ENCODE assay signal across 1 cellular context in genomic region chr5:140322751-140323731, GRCh38.
TF ChIP-seq lines count a peak whose summit lies in the region.

No MANE protein-coding gene starts in this region.

TF ChIP-seq in HEK293T, 16 proteins besides CTCF, POLR2A, EP300 and RAD21:
- TF ChIP-seq FOXM1 (IDR thresholded peaks at IDR 0.05; ENCODE audit: borderline replicate concordance) = no peak
- no peak for TF ChIP-seq FOXA1 (IDR thresholded peaks at IDR 0.05)
- no peak for TF ChIP-seq ARNT (IDR thresholded peaks at IDR 0.05)
- TF ChIP-seq PKNOX1 (IDR thresholded peaks at IDR 0.05) = no peak
- TF ChIP-seq LEF1 (IDR thresholded peaks at IDR 0.05; ENCODE audit: borderline replicate concordance) = no peak
- no peak for TF ChIP-seq NFRKB (IDR thresholded peaks at IDR 0.05)
- no peak for TF ChIP-seq L3MBTL2 (conservative IDR thresholded peaks at IDR 0.05)
- no peak for TF ChIP-seq SP1 (IDR thresholded peaks at IDR 0.05)
- no peak for TF ChIP-seq BHLHE40 (IDR thresholded peaks at IDR 0.05; ENCODE audit: borderline replicate concordance)
- TF ChIP-seq ZNF384 (IDR thresholded peaks at IDR 0.05) = no peak
- TF ChIP-seq FOXK2 (IDR thresholded peaks at IDR 0.05) = no peak
- no peak for TF ChIP-seq SUZ12 (IDR thresholded peaks at IDR 0.05)
- TF ChIP-seq ELF4 (IDR thresholded peaks at IDR 0.05) = no peak
- no peak for TF ChIP-seq CTBP1 (IDR thresholded peaks at IDR 0.05; ENCODE audit: borderline replicate concordance)
- no peak for TF ChIP-seq TARDBP (IDR thresholded peaks at IDR 0.05)
- no peak for TF ChIP-seq HDGF (IDR thresholded peaks at IDR 0.05; ENCODE audit: borderline replicate concordance)
TF ChIP-seq in HEK293T: peak in this region for 0.
